1 cellular context compared by ENCODE assay signal in the genomic region with DNA sequence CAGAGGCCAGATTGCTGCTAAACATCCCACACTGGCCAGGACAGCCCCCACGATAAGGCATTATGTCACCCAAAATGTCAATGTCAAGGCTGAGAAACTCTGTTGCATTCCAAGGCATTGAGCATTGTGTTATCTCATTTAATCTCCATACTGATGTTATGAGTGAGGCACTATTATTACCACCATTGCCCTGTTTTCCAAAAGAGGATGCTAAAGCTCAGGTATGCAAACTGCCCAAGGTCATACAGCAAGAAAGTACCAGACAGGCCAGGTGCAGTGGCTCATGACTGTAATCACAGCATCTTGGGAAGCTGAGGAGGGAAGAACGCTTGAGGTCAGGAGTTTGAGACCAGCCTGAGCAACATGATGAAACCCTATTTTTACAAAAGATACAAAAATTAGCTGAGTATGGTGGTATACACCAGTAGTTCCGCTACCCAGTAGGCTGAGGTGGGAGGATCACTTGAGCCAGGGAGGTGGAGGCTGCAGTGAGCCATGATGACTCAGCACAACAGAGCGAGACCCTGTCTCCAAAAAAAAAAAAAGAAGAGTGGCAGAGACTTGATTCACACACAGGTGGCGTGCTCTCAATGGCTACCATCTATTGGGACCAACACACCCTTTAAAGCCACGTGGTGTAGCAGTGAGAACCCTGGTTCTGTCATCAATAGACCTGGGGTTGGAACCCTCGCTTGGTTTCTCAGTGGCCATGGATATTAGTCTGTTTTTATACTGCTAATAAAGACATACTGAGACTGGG.
TF ChIP-seq lines count a peak whose summit lies in the region.

No MANE protein-coding gene starts in this region.

TF ChIP-seq in A549, 52 proteins besides CTCF, POLR2A, EP300 and RAD21:
- TF ChIP-seq MAFK (IDR thresholded peaks at IDR 0.05; ENCODE audit: partially characterized antibody) = peak; percentile 76
- no peak for TF ChIP-seq MYC (IDR thresholded peaks at IDR 0.05; ENCODE audit: borderline replicate concordance, low read length)
- TF ChIP-seq, protein P1, sequence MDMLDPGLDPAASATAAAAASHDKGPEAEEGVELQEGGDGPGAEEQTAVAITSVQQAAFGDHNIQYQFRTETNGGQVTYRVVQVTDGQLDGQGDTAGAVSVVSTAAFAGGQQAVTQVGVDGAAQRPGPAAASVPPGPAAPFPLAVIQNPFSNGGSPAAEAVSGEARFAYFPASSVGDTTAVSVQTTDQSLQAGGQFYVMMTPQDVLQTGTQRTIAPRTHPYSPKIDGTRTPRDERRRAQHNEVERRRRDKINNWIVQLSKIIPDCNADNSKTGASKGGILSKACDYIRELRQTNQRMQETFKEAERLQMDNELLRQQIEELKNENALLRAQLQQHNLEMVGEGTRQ (IDR thresholded peaks at IDR 0.05) = no peak
- no peak for TF ChIP-seq RFX5 (IDR thresholded peaks at IDR 0.05)
